ENCODE assay signal across 22 cellular contexts in the genomic region with DNA sequence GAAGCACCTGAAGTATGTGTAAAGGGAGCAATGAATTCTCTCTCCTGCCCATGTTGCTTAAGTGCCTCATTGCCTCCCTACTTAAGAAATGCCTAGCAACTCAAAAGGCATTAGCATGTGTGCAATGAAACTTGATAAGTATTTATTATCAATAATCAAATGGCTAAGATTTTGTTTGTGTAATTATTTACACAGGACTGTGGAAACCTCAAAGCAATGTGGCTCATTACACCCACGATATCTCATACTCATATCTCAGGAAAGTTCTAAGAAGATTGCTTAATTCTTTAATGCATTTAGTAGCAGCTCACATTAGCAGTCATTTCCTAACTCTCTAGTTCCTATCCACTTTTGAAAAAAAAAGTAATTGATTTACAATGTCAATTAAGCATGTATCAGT.
DNase-seq lines count a peak whose midpoint lies in the region; ATAC-seq and TF ChIP-seq lines count a peak whose summit lies in the region.
"Had no signal": no experiment of that assay in that cellular context is flagged by ENCODE, and none has a peak within 500 bp of the region (broad histone marks: within the 10 kb centered on the region; RNA-seq: fewer than 3 reads in every experiment).

No MANE protein-coding gene starts in this region.

- H3K27ac ChIP-seq in 22Rv1 (peak overlapping the region; percentile 5; the same call in 1 of the 2 replicates), IMR-90 (ENCODE audit: insufficient read depth, low read length) (no peak overlapping the region)
- H3K27ac ChIP-seq: C4-2B, HL-60 had no signal

- H3K9me1 ChIP-seq in IMR-90 (ENCODE audit: insufficient read depth, low read length): peaks cover 5% of the 10 kb centered on the region

- WGBS in IMR-90 (ENCODE audit: extremely low coverage in 2 of 2, insufficient read length in 1 of 2), 2 experiments: no CpG with 5 or more reads among the region's 1 CpG

- no peak overlapping the region for H3K56ac ChIP-seq in IMR-90 (ENCODE audit: extremely low read depth, insufficient read depth, low read length)

- no TSS peak for BruUV-seq in IMR-90 (replicated peaks; lab: Mats Ljungman, UMichigan)

- H3K9me3 ChIP-seq in IMR-90 (ENCODE audit: control insufficient read depth, insufficient read depth, low read length) (no peaks in the 10 kb centered on the region), adipocyte (ENCODE audit: control insufficient read depth, low read length) (no peaks in the 10 kb centered on the region)
- H3K9me3 ChIP-seq: SK-N-SH had no signal

- TF ChIP-seq CTCF in 22Rv1 (IDR thresholded peaks at IDR 0.05) (no peak), IMR-90 (conservative IDR thresholded peaks at IDR 0.05; ENCODE audit: low read depth, low read length) (no peak), choroid plexus epithelial cell (conservative IDR thresholded peaks at IDR 0.05; ENCODE audit: low read depth, low read length) (no peak)

- H3K4me3 ChIP-seq in IMR-90 (ENCODE audit: insufficient read depth, low read depth, low read length) (no peak overlapping the region), adipocyte (ENCODE audit: low read length) (no peak overlapping the region), choroid plexus epithelial cell (ENCODE audit: low read depth, low read length) (no peak overlapping the region)

- H3K4me1 ChIP-seq in IMR-90 (ENCODE audit: control insufficient read depth, insufficient read depth, low read length) (no peaks in the 10 kb centered on the region; the same call in 1 of the 2 replicates), adipocyte (ENCODE audit: control insufficient read depth, insufficient read depth, low read length) (no peaks in the 10 kb centered on the region)

- H4K8ac ChIP-seq in IMR-90 (ENCODE audit: low read depth in 2 of 2, low read length in 2 of 2): peak overlapping the region in 1 of 2 experiments; percentile 14; a peak in 1 of 4 replicates

- 0 out of 2 replicates have a peak overlapping the region, but pooled peaks have one; percentile 10 for H4K91ac ChIP-seq in IMR-90 (ENCODE audit: insufficient read depth, low read depth, low read length)

- POLR2A ChIA-PET in IMR-90 (lab: Charles Lee; ENCODE audit: unreplicated experiment): no interaction called here

- no peak overlapping the region for H2AFZ ChIP-seq in IMR-90 (replicated peaks; ENCODE audit: low read length, poor library complexity)

- H4K20me1 ChIP-seq in IMR-90 (ENCODE audit: insufficient read depth, low read length): no peaks in the 10 kb centered on the region

- no peak overlapping the region for H2AK9ac ChIP-seq in IMR-90 (replicated peaks; ENCODE audit: low read depth, low read length, poor library complexity)

- no peak overlapping the region for H3K4me2 ChIP-seq in IMR-90 (ENCODE audit: low read depth, low read length)
- H3K4me2 ChIP-seq: SK-N-SH had no signal

- CTCF ChIA-PET in IMR-90 (lab: Yijun Ruan, JAX): no interaction called here

- no peak overlapping the region for H3K9ac ChIP-seq in IMR-90 (ENCODE audit: low read depth, low read length)
- no peak overlapping the region for H3K9ac ChIP-seq in adipocyte (ENCODE audit: low read length)
- H3K9ac ChIP-seq: SK-N-SH had no signal

- DNase-seq in IMR-90 (no peak), adipocyte (ENCODE audit: low read depth) (peak; percentile 9), choroid plexus epithelial cell (ENCODE audit: low read depth) (peak; percentile 11), retina (no peak)
- DNase-seq in stimulated activated naive CD8-positive, alpha-beta T cell treated with anti-CD3 and anti-CD28 coated beads, Interleukin-15, Interleukin-2, amounts not matched to agents 100 U/mL and 50 U/mL, for 24 hours: no peak
- DNase-seq: CD8-positive, alpha-beta T cell; DMS 273 treated with DMSO at 0.1 percent for 48 hours; DND-41; Karpas-422; NCI-H1092 treated with DMSO at 0.1 percent for 48 hours; NCI-H1436 treated with DMSO at 0.1 percent for 48 hours; NCI-H187 treated with DMSO at 0.1 percent for 48 hours; NCI-H526 treated with DMSO at 0.1 percent for 48 hours; SHP77 treated with DMSO at 0.1 percent for 48 hours; SK-N-SH; SW 1271 had no signal

- ATAC-seq in IMR-90 (ENCODE audit: low read depth) (no peak; the same call in 1 of the 2 replicates), HG03571 (IDR thresholded peaks at IDR 0.05; ENCODE audit: unreplicated experiment) (no peak), GM19023 (IDR thresholded peaks at IDR 0.05; ENCODE audit: unreplicated experiment) (no peak)
- ATAC-seq in stimulated activated naive CD8-positive, alpha-beta T cell treated with anti-CD3 and anti-CD28 coated beads, Interleukin-15, Interleukin-2, amounts not matched to agents 100 U/mL and 50 U/mL, for 24 hours: no peak
- ATAC-seq: CD8-positive, alpha-beta T cell; HCT116 had no signal

- no peak overlapping the region for H2BK15ac ChIP-seq in IMR-90 (ENCODE audit: low read depth, low read length)

- no peak for TF ChIP-seq POLR2A in IMR-90 (IDR thresholded peaks at IDR 0.05; ENCODE audit: low read depth, low read length)

- H3K4ac ChIP-seq in IMR-90 (ENCODE audit: low read depth, low read length): no peak overlapping the region

- H2AK5ac ChIP-seq in IMR-90 (ENCODE audit: low read depth, low read length): no peak overlapping the region

- H4K5ac ChIP-seq in IMR-90 (ENCODE audit: low read depth, low read length): no peak overlapping the region

- in situ Hi-C loops in IMR-90 (cut with MboI; ENCODE audit: low sequenced_read_pairs): no loop called here

- dilution Hi-C loops in IMR-90 (cut with HindIII; ENCODE audit: low sequenced_read_pairs, unreplicated experiment): no loop called here

- H3K27me3 ChIP-seq in IMR-90 (ENCODE audit: control insufficient read depth, insufficient read depth, low read length) (no peaks in the 10 kb centered on the region), adipocyte (replicated peaks; ENCODE audit: control insufficient read depth, insufficient read depth, low read length) (peaks cover 3% of the 10 kb centered on the region)

- no peak overlapping the region for H2BK5ac ChIP-seq in IMR-90 (ENCODE audit: low read depth, low read length, poor library complexity, severe bottlenecking)

- no peak overlapping the region for H3K23ac ChIP-seq in IMR-90 (ENCODE audit: low read depth, low read length)

- no peak for TF ChIP-seq RAD21 in IMR-90 (IDR thresholded peaks at IDR 0.05; ENCODE audit: low read length)

- H3K14ac ChIP-seq in IMR-90 (replicated peaks; ENCODE audit: low read depth, low read length): no peak overlapping the region

- no peaks in the 10 kb centered on the region for H3K36me3 ChIP-seq in IMR-90 (ENCODE audit: control insufficient read depth, insufficient read depth, low read length)
- H3K36me3 ChIP-seq in adipocyte (ENCODE audit: control insufficient read depth, insufficient read depth, low read length, severe bottlenecking): no peaks in the 10 kb centered on the region

- 0 out of 4 replicates have a peak, but pooled peaks cover 0 to 3% of the 10 kb centered on the region in 2 experiments for H3K79me1 ChIP-seq in IMR-90 (ENCODE audit: low read depth in 1 of 2, low read length in 2 of 2)

- peak overlapping the region; percentile 59 for H2BK120ac ChIP-seq in IMR-90 (ENCODE audit: low read depth, low read length)

- intact Hi-C loops in IMR-90 (cut with micrococcal nuclease): no loop called here

- peak overlapping the region; percentile 40; the same call in 1 of the 2 replicates for H2BK20ac ChIP-seq in IMR-90 (ENCODE audit: low read depth, low read length)

- H3K18ac ChIP-seq in IMR-90 (ENCODE audit: low read depth, low read length): no peak overlapping the region

TF ChIP-seq in IMR-90, 13 proteins besides CTCF, POLR2A, EP300 and RAD21:
- TF ChIP-seq RCOR1 (IDR thresholded peaks at IDR 0.05; ENCODE audit: insufficient replicate concordance, low read length): no peak
- TF ChIP-seq MXI1 (IDR thresholded peaks at IDR 0.05; ENCODE audit: borderline replicate concordance, low read depth, low read length): no peak
- no peak for TF ChIP-seq SMC3 (IDR thresholded peaks at IDR 0.05; ENCODE audit: low read depth, low read length)
- TF ChIP-seq, protein P1, sequence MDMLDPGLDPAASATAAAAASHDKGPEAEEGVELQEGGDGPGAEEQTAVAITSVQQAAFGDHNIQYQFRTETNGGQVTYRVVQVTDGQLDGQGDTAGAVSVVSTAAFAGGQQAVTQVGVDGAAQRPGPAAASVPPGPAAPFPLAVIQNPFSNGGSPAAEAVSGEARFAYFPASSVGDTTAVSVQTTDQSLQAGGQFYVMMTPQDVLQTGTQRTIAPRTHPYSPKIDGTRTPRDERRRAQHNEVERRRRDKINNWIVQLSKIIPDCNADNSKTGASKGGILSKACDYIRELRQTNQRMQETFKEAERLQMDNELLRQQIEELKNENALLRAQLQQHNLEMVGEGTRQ (IDR thresholded peaks at IDR 0.05; ENCODE audit: low read depth, low read length): no peak
- TF ChIP-seq CEBPB (IDR thresholded peaks at IDR 0.05; ENCODE audit: low read depth, low read length): no peak

Comparison
In these comparisons a context has a peak if more than half of its experiments do, and no peak if none do; other contexts are left out.
1. DNase-seq: peak in adipocyte (single experiment) and choroid plexus epithelial cell (single experiment); none in IMR-90 (single experiment), retina (single experiment) and stimulated activated naive CD8-positive, alpha-beta T cell treated with anti-CD3 and anti-CD28 coated beads, Interleukin-15, Interleukin-2, amounts not matched to agents 100 U/mL and 50 U/mL, for 24 hours (single experiment).